14 cellular contexts compared by ENCODE assay signal in genomic region chr17:37829446-37830142, GRCh38.
DNase-seq lines count a peak whose midpoint lies in the region; ATAC-seq and TF ChIP-seq lines count a peak whose summit lies in the region.
"Had no signal": no experiment of that assay in that cellular context is flagged by ENCODE, and none has a peak within 500 bp of the region (broad histone marks: within the 10 kb centered on the region; RNA-seq: fewer than 3 reads in every experiment).

No MANE protein-coding gene starts in this region.

- peaks cover 25% of the 10 kb centered on the region for H3K4me1 Mint-ChIP-seq in activated naive CD4-positive, alpha-beta T cell treated with anti-CD3 and anti-CD28 coated beads, Interleukin-2, amount 10 ng/mL, durations not matched to agents 7 days and 5 days

- no peak overlapping the region for H3K4me3 Mint-ChIP-seq in activated naive CD4-positive, alpha-beta T cell treated with anti-CD3 and anti-CD28 coated beads, Interleukin-2, amount 10 ng/mL, durations not matched to agents 7 days and 5 days
- H3K4me3 Mint-ChIP-seq: activated CD4-positive, alpha-beta memory T cell treated with anti-CD3 and anti-CD28 coated beads, Interleukin-2, amount 10 ng/mL, durations not matched to agents 7 days and 5 days; activated naive CD4-positive, alpha-beta T cell treated with anti-CD3 and anti-CD28 coated beads for 36 hours; T-helper 1 cell treated with Interleukin-12 subunit alpha and Interleukin-12 subunit beta and Interleukin-4 antibody, amounts not matched to agents 30 μg/mL and 1 μg/mL, for 36 hours had no signal

- no peaks in the 10 kb centered on the region for H3K36me3 ChIP-seq in mesodermal cell (ENCODE audit: control insufficient read depth, insufficient read depth, low read length)

- peak; percentile 55 for ATAC-seq in GM18502 (IDR thresholded peaks at IDR 0.05; ENCODE audit: poor library complexity, unreplicated experiment)
- ATAC-seq in GM21390 (IDR thresholded peaks at IDR 0.05; ENCODE audit: unreplicated experiment): peak; percentile 44

- no peaks in the 10 kb centered on the region for H3K27me3 ChIP-seq in HL-60 (ENCODE audit: insufficient read depth, poor library complexity, severe bottlenecking)

- H3K27ac Mint-ChIP-seq in activated naive CD4-positive, alpha-beta T cell treated with anti-CD3 and anti-CD28 coated beads, Interleukin-2, amount 10 ng/mL, durations not matched to agents 7 days and 5 days: no peak overlapping the region
- H3K27ac Mint-ChIP-seq: activated naive CD4-positive, alpha-beta T cell treated with anti-CD3 and anti-CD28 coated beads for 36 hours had no signal

- peaks cover 56% of the 10 kb centered on the region for H3K27me3 Mint-ChIP-seq in activated naive CD4-positive, alpha-beta T cell treated with anti-CD3 and anti-CD28 coated beads, Interleukin-2, amount 10 ng/mL, durations not matched to agents 7 days and 5 days

- peaks cover 34% of the 10 kb centered on the region for H3K4me1 ChIP-seq in mesodermal cell (ENCODE audit: control insufficient read depth, insufficient read depth, low read length, poor library complexity, severe bottlenecking)

- no peaks in the 10 kb centered on the region for H3K36me3 Mint-ChIP-seq in activated naive CD4-positive, alpha-beta T cell treated with anti-CD3 and anti-CD28 coated beads, Interleukin-2, amount 10 ng/mL, durations not matched to agents 7 days and 5 days

- no peak overlapping the region for H3K4me3 ChIP-seq in HL-60 (replicated peaks; ENCODE audit: insufficient read depth, low read length)
- no peak overlapping the region for H3K4me3 ChIP-seq in mesodermal cell (ENCODE audit: extremely low read depth, insufficient read depth, low read length, poor library complexity, severe bottlenecking)

- CTCF ChIA-PET in activated naive CD4-positive, alpha-beta T cell treated with anti-CD3 and anti-CD28 coated beads, Interleukin-2, amount 10 ng/mL, durations not matched to agents 7 days and 5 days (lab: Charles Lee): no interaction called here

- no peak for TF ChIP-seq CTCF in HL-60 (IDR thresholded peaks at IDR 0.05; ENCODE audit: insufficient read depth, low read length)

- DNase-seq in HL-60 (ENCODE audit: low read depth in 1 of 2, low spot score in 1 of 2) (peak in 1 of 2 experiments; percentile 23), C1 segment of cervical spinal cord (lab: John Stamatoyannopoulos, UW) (no peak), SK-N-DZ (ENCODE audit: low spot score) (no peak), retina (no peak)
- DNase-seq in activated naive CD4-positive, alpha-beta T cell treated with anti-CD3 and anti-CD28 coated beads, Interleukin-2, amount 10 ng/mL, durations not matched to agents 7 days and 5 days: no peak
- DNase-seq: activated CD4-positive, alpha-beta memory T cell treated with anti-CD3 and anti-CD28 coated beads, Interleukin-2, amount 10 ng/mL, durations not matched to agents 7 days and 5 days; activated naive CD4-positive, alpha-beta T cell treated with anti-CD3 and anti-CD28 coated beads for 36 hours; HCEC 1CT; NK-92 treated with Interleukin-12 subunit alpha and Interleukin-12 subunit beta, amount 100 ng/mL, for 24 hours; small intestine had no signal

- no peaks in the 10 kb centered on the region for H3K9me3 ChIP-seq in mesodermal cell (ENCODE audit: control insufficient read depth, low read length)

- peak overlapping the region; percentile 80 for H3K27ac ChIP-seq in HL-60 (replicated peaks)
- H3K27ac ChIP-seq in mesodermal cell (ENCODE audit: low read depth, low read length, severe bottlenecking): peak overlapping the region; percentile 0

- no peaks in the 10 kb centered on the region for H3K9me3 Mint-ChIP-seq in activated naive CD4-positive, alpha-beta T cell treated with anti-CD3 and anti-CD28 coated beads, Interleukin-2, amount 10 ng/mL, durations not matched to agents 7 days and 5 days
- H3K9me3 Mint-ChIP-seq: activated CD4-positive, alpha-beta memory T cell treated with anti-CD3 and anti-CD28 coated beads, Interleukin-2, amount 10 ng/mL, durations not matched to agents 7 days and 5 days; activated naive CD4-positive, alpha-beta T cell treated with anti-CD3 and anti-CD28 coated beads for 36 hours; T-helper 1 cell treated with Interleukin-12 subunit alpha and Interleukin-12 subunit beta and Interleukin-4 antibody, amounts not matched to agents 30 μg/mL and 1 μg/mL, for 36 hours had no signal

- 90 to 91% methylated on average over 4 of the region's 5 CpGs for WGBS in mesodermal cell (ENCODE audit: insufficient coverage in 2 of 2), 2 experiments
